Comparison of ENCODE assay signal across 21 cellular contexts in genomic region chr16:64695684-64696083, GRCh38.
DNase-seq lines count a peak whose midpoint lies in the region; ATAC-seq, FAIRE-seq and TF ChIP-seq lines count a peak whose summit lies in the region.
"Had no signal": no experiment of that assay in that cellular context is flagged by ENCODE, and none has a peak within 500 bp of the region (broad histone marks: within the 10 kb centered on the region; RNA-seq: fewer than 3 reads in every experiment).

No MANE protein-coding gene starts in this region.

- H3K9me3 ChIP-seq in HepG2 (ENCODE audit: low read length): peaks cover 87% of the 10 kb centered on the region
- H3K9me3 ChIP-seq in right lobe of liver: no peaks in the 10 kb centered on the region
- H3K9me3 ChIP-seq in hepatocyte (ENCODE audit: low read depth): no peaks in the 10 kb centered on the region
- no peaks in the 10 kb centered on the region for H3K9me3 ChIP-seq in Caco-2

- H3K79me2 ChIP-seq in HepG2 (ENCODE audit: insufficient read depth, low read length) (no peaks in the 10 kb centered on the region), hepatocyte (no peaks in the 10 kb centered on the region)

- DNase-seq in HepG2 (ENCODE audit: low spot score) (no peak), right lobe of liver (no peak), M059J (ENCODE audit: low read depth) (peak; percentile 1), hepatocyte (ENCODE audit: low spot score) (peak; percentile 8), stromal cell of bone marrow (ENCODE audit: low read depth) (peak; percentile 21), Caco-2 (no peak), occipital lobe (lab: John Stamatoyannopoulos, UW) (no peak)
- DNase-seq: C1 segment of cervical spinal cord; CD4-positive, alpha-beta T cell; DMS153; DMS79 treated with DMSO at 0.1 percent for 48 hours; EL had no signal

- H3K27me3 Mint-ChIP-seq in Caco-2 (ENCODE audit: insufficient read depth, unreplicated experiment): peaks cover 3% of the 10 kb centered on the region
- H3K27me3 Mint-ChIP-seq: B cell; CD4-positive, alpha-beta T cell had no signal

- WGBS in HepG2 (ENCODE audit: low lambda C conversion rate): 13% methylated on average over 4 of the region's 4 CpGs
- WGBS in right lobe of liver (ENCODE audit: insufficient coverage, low coverage, low lambda C conversion rate, missing lambda C conversion rate): 39% methylated on average over 4 of the region's 4 CpGs
- 87% methylated on average over 4 of the region's 4 CpGs for WGBS in hepatocyte (ENCODE audit: low lambda C conversion rate, missing lambda C conversion rate)

- H4K20me1 ChIP-seq in HepG2 (ENCODE audit: insufficient read depth, low read length) (no peaks in the 10 kb centered on the region), hepatocyte (ENCODE audit: insufficient read depth, poor library complexity, severe bottlenecking) (no peaks in the 10 kb centered on the region)

- no peak for ATAC-seq in HepG2
- ATAC-seq in right lobe of liver: no peak
- no peak for ATAC-seq in HG02759 (IDR thresholded peaks at IDR 0.05; ENCODE audit: unreplicated experiment)
- ATAC-seq: HCT116, K562 had no signal

- H3K4me2 ChIP-seq in HepG2 (ENCODE audit: low read depth, low read length): no peak overlapping the region
- no peak overlapping the region for H3K4me2 ChIP-seq in hepatocyte

- in situ Hi-C loops in HepG2 (cut with HindIII; ENCODE audit: extremely low pct_ligation_motif_present, low pct_unique_long_range_greater_than_20kb): no loop called here

- CTCF ChIA-PET in HepG2 (lab: Yijun Ruan, JAX; ENCODE audit: low intra/inter-chr PET ratio, low total read pairs) (no interaction called here), Caco-2 (lab: Charles Lee) (no interaction called here)

- BruUV-seq in HepG2 (replicated peaks; lab: Mats Ljungman, UMichigan) (no TSS peak), Caco-2 (replicated peaks; lab: Mats Ljungman, UMichigan) (no TSS peak)

- H3K27ac ChIP-seq in HepG2 (ENCODE audit: extremely low read length, insufficient read depth, low read length) (no peak overlapping the region), right lobe of liver (no peak overlapping the region), hepatocyte (no peak overlapping the region)
- H3K27ac ChIP-seq: 22Rv1, HL-60 had no signal

- H3K4me3 ChIP-seq in HepG2 (replicated peaks in 1 of 3; ENCODE audit: insufficient read depth in 1 of 3, low read depth in 2 of 3, low read length in 3 of 3) (no peak overlapping the region), right lobe of liver (no peak overlapping the region), hepatocyte (no peak overlapping the region), Caco-2 (ENCODE audit: low read depth, low read length) (no peak overlapping the region)
- H3K4me3 ChIP-seq: K562 had no signal

- intact Hi-C loops in HepG2 (cut with micrococcal nuclease; ENCODE audit: unreplicated experiment): no loop called here
- intact Hi-C loops in right lobe of liver (cut with DNase I): no loop called here
- intact Hi-C loops in Caco-2 (cut with micrococcal nuclease; ENCODE audit: unreplicated experiment): loop anchor here (10.0 kb wide), 1 partner anchor 59 kb away; no protein-coding TSS in a partner anchor

- FAIRE-seq in HepG2 (lab: Jason Lieb, UNC): no peak
- FAIRE-seq: G401.6, GM19239, H54, K562 had no signal

- H3K9me2 ChIP-seq in hepatocyte (replicated peaks; ENCODE audit: insufficient read depth): no peaks in the 10 kb centered on the region

- no peak overlapping the region for H2AFZ ChIP-seq in HepG2 (ENCODE audit: low read length)
- H2AFZ ChIP-seq in hepatocyte: no peak overlapping the region

- H3K27ac Mint-ChIP-seq in Caco-2 (ENCODE audit: unreplicated experiment): no peak overlapping the region
- H3K27ac Mint-ChIP-seq: B cell; CD4-positive, alpha-beta T cell had no signal

- H3K9ac ChIP-seq in HepG2 (ENCODE audit: insufficient read depth, low read depth, low read length): no peak overlapping the region

- no peaks in the 10 kb centered on the region for H3K4me1 ChIP-seq in HepG2 (ENCODE audit: insufficient read depth, low read length)
- no peaks in the 10 kb centered on the region for H3K4me1 ChIP-seq in right lobe of liver
- no peaks in the 10 kb centered on the region for H3K4me1 ChIP-seq in hepatocyte (ENCODE audit: insufficient read depth)
- H3K4me1 ChIP-seq in Caco-2: no peaks in the 10 kb centered on the region

- no peak overlapping the region for H3K4me3 Mint-ChIP-seq in Caco-2 (ENCODE audit: unreplicated experiment)
- H3K4me3 Mint-ChIP-seq: B cell; CD4-positive, alpha-beta T cell had no signal

- no peaks in the 10 kb centered on the region for H3K9me3 Mint-ChIP-seq in Caco-2 (ENCODE audit: unreplicated experiment)

- POLR2A ChIA-PET in HepG2 (lab: Yijun Ruan, JAX): no interaction called here
- POLR2A ChIA-PET in Caco-2 (lab: Charles Lee): no interaction called here

- TF ChIP-seq EP300 in HepG2 (IDR thresholded peaks at IDR 0.05; ENCODE audit: low read depth in 2 of 2, low read length in 2 of 2) (no peak), HepG2 (CRISPR knock-in tag; IDR thresholded peaks at IDR 0.05; ENCODE audit: borderline replicate concordance) (no peak)

- H3K27me3 ChIP-seq in HepG2 (ENCODE audit: control insufficient read depth in 1 of 2, insufficient read depth in 2 of 2, low read length in 2 of 2): no peaks in the 10 kb centered on the region
- H3K27me3 ChIP-seq in right lobe of liver: no peaks in the 10 kb centered on the region
- H3K27me3 ChIP-seq in hepatocyte: no peaks in the 10 kb centered on the region
- H3K27me3 ChIP-seq in Caco-2 (replicated peaks; ENCODE audit: control insufficient read depth, insufficient read depth, low read length): no peaks in the 10 kb centered on the region

- H3K36me3 ChIP-seq in HepG2 (replicated peaks in 1 of 2; ENCODE audit: control insufficient read depth in 1 of 2, insufficient read depth in 2 of 2, low read length in 2 of 2) (no peaks in the 10 kb centered on the region), right lobe of liver (no peaks in the 10 kb centered on the region), hepatocyte (replicated peaks; ENCODE audit: insufficient read depth, low read depth) (no peaks in the 10 kb centered on the region), Caco-2 (ENCODE audit: control insufficient read depth, insufficient read depth, low read length) (no peaks in the 10 kb centered on the region)

- no peak for TF ChIP-seq RAD21 in HepG2 (CRISPR knock-in tag; IDR thresholded peaks at IDR 0.05)

- TF ChIP-seq CTCF in HepG2 (CRISPR knock-in tag; IDR thresholded peaks at IDR 0.05): no peak
- TF ChIP-seq CTCF in right lobe of liver (IDR thresholded peaks at IDR 0.05): no peak
- no peak for TF ChIP-seq CTCF in hepatocyte (IDR thresholded peaks at IDR 0.05; ENCODE audit: poor library complexity)
- no peak for TF ChIP-seq CTCF in Caco-2 (IDR thresholded peaks at IDR 0.05; ENCODE audit: insufficient read depth in 1 of 2, low read depth in 1 of 2, low read length in 1 of 2, severe bottlenecking in 1 of 2, unreplicated experiment in 1 of 2)

- TF ChIP-seq POLR2A in HepG2 (IDR thresholded peaks at IDR 0.05; ENCODE audit: insufficient read depth in 1 of 2, low read depth in 2 of 2, low read length in 2 of 2): no peak
- no peak for TF ChIP-seq POLR2A in right lobe of liver (IDR thresholded peaks at IDR 0.05)

- H3K36me3 Mint-ChIP-seq in Caco-2 (ENCODE audit: insufficient read depth, unreplicated experiment): no peaks in the 10 kb centered on the region

- H3K4me1 Mint-ChIP-seq in Caco-2 (ENCODE audit: low read depth, unreplicated experiment): no peaks in the 10 kb centered on the region
- H3K4me1 Mint-ChIP-seq: B cell had no signal

TF ChIP-seq in HepG2, 621 proteins besides CTCF, POLR2A, EP300 and RAD21:
- no peak for TF ChIP-seq SNAPC2 (CRISPR knock-in tag; IDR thresholded peaks at IDR 0.05)
- TF ChIP-seq CEBPB (IDR thresholded peaks at IDR 0.05; ENCODE audit: borderline replicate concordance, low read depth, low read length): peak; percentile 86; the same call in 1 of the 2 replicates
TF ChIP-seq in HepG2: peak in this region for 1.

Comparison
In these comparisons a context has a peak if more than half of its experiments do, and no peak if none do; other contexts are left out.
1. DNase-seq: peak in M059J (single experiment), hepatocyte (single experiment) and stromal cell of bone marrow (single experiment); none in HepG2 (single experiment), right lobe of liver (0 of 3), Caco-2 (0 of 2) and occipital lobe (single experiment).